Comparison of ENCODE assay signal across 8 cellular contexts in the genomic region with DNA sequence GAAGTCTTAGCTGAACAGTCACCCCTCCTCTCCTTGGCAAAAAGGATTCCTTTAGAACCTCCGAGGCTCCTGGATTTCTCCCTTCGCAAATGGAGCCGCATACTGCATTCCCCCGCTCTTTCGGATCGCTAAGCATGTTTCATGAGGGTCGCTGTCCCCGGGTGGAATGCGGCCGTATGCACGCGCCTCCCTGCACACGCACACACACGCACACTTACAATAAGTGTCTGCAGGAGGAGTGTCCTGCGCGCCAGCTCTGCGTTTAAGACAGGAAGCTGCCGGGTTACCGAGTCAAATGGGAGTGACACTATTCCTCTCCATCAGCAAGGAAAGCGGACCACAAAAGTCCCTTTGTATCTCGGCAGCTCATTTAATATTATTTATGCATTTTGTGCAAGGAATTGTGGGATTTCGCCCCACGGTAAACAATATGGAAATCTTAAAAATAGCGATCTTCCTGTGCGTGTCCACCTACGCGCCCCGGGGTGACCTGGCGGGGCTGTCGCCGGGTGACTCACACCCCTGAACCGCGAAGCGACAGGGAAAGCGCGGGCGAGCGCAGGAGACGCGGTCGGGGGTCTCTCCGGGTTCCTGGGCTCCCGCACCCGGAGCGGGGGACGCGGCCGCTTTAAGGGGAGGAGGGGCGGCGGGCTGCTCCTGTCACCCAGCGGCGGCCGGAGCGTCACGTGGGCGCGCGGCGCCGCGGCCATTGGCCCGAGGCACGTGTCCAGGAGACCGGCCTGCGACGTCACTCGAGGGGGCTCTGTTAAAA. TPM values are rescaled to one million over a fixed set of nuclear protein-coding genes. Genes with fewer than 3 reads are reported as not detected.
DNase-seq lines count a peak whose midpoint lies in the region; TF ChIP-seq lines count a peak whose summit lies in the region.

No MANE protein-coding gene starts in this region.

- no peak for DNase-seq in activated CD4-positive, alpha-beta T cell treated with anti-CD3 and anti-CD28 coated beads, Interleukin-2, amount 10 ng/mL, durations not matched to agents 24 days and 14 days
- no peak for DNase-seq in activated CD4-positive, alpha-beta T cell treated with anti-CD3 and anti-CD28 coated beads, Interleukin-2, amount 50 U/mL, for 1 hour
- DNase-seq in NCI-H345 treated with DMSO at 0.1 percent for 48 hours (lab: John Stamatoyannopoulos, UW; ENCODE audit: unreplicated experiment) (peak; percentile 36), immature natural killer cell (peak in 2 of 3 donors; percentile 19 to 27), sigmoid colon (peak; percentile 79), RKO (ENCODE audit: low spot score) (no peak)
- DNase-seq in NK-92 treated with Interleukin-12 subunit alpha and Interleukin-12 subunit beta, amount 100 ng/mL, for 24 hours (lab: John Stamatoyannopoulos, UW), result no peak

- no peak for TF ChIP-seq POLR2A in sigmoid colon (IDR thresholded peaks at IDR 0.05)

- peak overlapping the region; percentile 64 for H3K4me3 Mint-ChIP-seq in activated CD4-positive, alpha-beta T cell treated with anti-CD3 and anti-CD28 coated beads, Interleukin-2, amount 10 ng/mL, durations not matched to agents 24 days and 14 days
- peak overlapping the region; percentile 85 to 88 (median 86) for H3K4me3 Mint-ChIP-seq in brain
- H3K4me3 Mint-ChIP-seq in immature natural killer cell, result peak overlapping the region; percentile 73 to 87 (median 82)

- no peaks in the 10 kb centered on the region for H3K9me3 ChIP-seq in sigmoid colon

- H3K9me3 Mint-ChIP-seq in activated CD4-positive, alpha-beta T cell treated with anti-CD3 and anti-CD28 coated beads, Interleukin-2, amount 10 ng/mL, durations not matched to agents 24 days and 14 days, result no peaks in the 10 kb centered on the region
- H3K9me3 Mint-ChIP-seq in brain (no peaks in the 10 kb centered on the region), immature natural killer cell (peaks cover 0 to 3% (median 0%) of the 10 kb centered on the region in 6 donors)

- peak overlapping the region; percentile 30 to 52 (median 43) for H3K4me3 ChIP-seq in sigmoid colon

- no peak overlapping the region for H3K27ac ChIP-seq in sigmoid colon

- H3K36me3 ChIP-seq in sigmoid colon, result no peaks in the 10 kb centered on the region

- H3K27me3 Mint-ChIP-seq in activated CD4-positive, alpha-beta T cell treated with anti-CD3 and anti-CD28 coated beads, Interleukin-2, amount 10 ng/mL, durations not matched to agents 24 days and 14 days, result peaks cover 72% of the 10 kb centered on the region
- H3K27me3 Mint-ChIP-seq in brain (peaks cover 95% of the 10 kb centered on the region), immature natural killer cell (ENCODE audit: low read depth in 3 of 3) (peaks cover 27 to 52% (median 51%) of the 10 kb centered on the region in 3 donors)

- TF ChIP-seq EP300 in sigmoid colon (IDR thresholded peaks at IDR 0.05), result no peak

- peak overlapping the region; percentile 79 for H3K27ac Mint-ChIP-seq in activated CD4-positive, alpha-beta T cell treated with anti-CD3 and anti-CD28 coated beads, Interleukin-2, amount 10 ng/mL, durations not matched to agents 24 days and 14 days
- peak overlapping the region in 4 of 5 experiments; percentile 17 to 83 (median 56) for H3K27ac Mint-ChIP-seq in brain
- no peak overlapping the region for H3K27ac Mint-ChIP-seq in immature natural killer cell

- intact Hi-C loops in activated CD4-positive, alpha-beta T cell treated with anti-CD3 and anti-CD28 coated beads, Interleukin-2, amount 10 ng/mL, durations not matched to agents 24 days and 14 days (cut with micrococcal nuclease), result loop anchor here (2.0 kb wide), 1 partner anchor 352 kb away; no protein-coding TSS in a partner anchor
- intact Hi-C loops in sigmoid colon (cut with DNase I), result no loop called here

- WGBS in sigmoid colon, 2 donors, result 1 to 2% methylated on average over 67 of the region's 67 CpGs

- H3K4me1 Mint-ChIP-seq in activated CD4-positive, alpha-beta T cell treated with anti-CD3 and anti-CD28 coated beads, Interleukin-2, amount 10 ng/mL, durations not matched to agents 24 days and 14 days, result peaks cover 9% of the 10 kb centered on the region
- H3K4me1 Mint-ChIP-seq in brain, result peaks cover 35% of the 10 kb centered on the region
- peaks cover 15% of the 10 kb centered on the region in 2 donors for H3K4me1 Mint-ChIP-seq in immature natural killer cell

- peaks cover 2% of the 10 kb centered on the region for H3K36me3 Mint-ChIP-seq in activated CD4-positive, alpha-beta T cell treated with anti-CD3 and anti-CD28 coated beads, Interleukin-2, amount 10 ng/mL, durations not matched to agents 24 days and 14 days (ENCODE audit: low read depth)
- H3K36me3 Mint-ChIP-seq in brain (no peaks in the 10 kb centered on the region), immature natural killer cell (no peaks in the 10 kb centered on the region)

- peaks cover 89 to 97% (median 93%) of the 10 kb centered on the region in 3 donors for H3K27me3 ChIP-seq in sigmoid colon

- no peak for TF ChIP-seq CTCF in brain (conservative IDR thresholded peaks at IDR 0.05)
- TF ChIP-seq CTCF in sigmoid colon (IDR thresholded peaks at IDR 0.05), result no peak

- peaks cover 0 to 52% (median 50%) of the 10 kb centered on the region in 4 donors for H3K4me1 ChIP-seq in sigmoid colon

RNA-seq across cellular contexts. Expression of gene EN2, which starts 1.0 kb away (rescaled TPM):
- total RNA-seq in activated CD4-positive, alpha-beta T cell treated with anti-CD3 and anti-CD28 coated beads, Interleukin-2, amount 10 ng/mL, durations not matched to agents 24 days and 14 days, result not detected in 2 replicates
- 0.19 TPM for polyA plus RNA-seq in brain (ENCODE audit: insufficient read depth, low read depth, low replicate concordance)
- not detected for polyA plus RNA-seq in immature natural killer cell
- under 1 TPM in 2 of 4 donors, not detected in 2; 0.14 to 0.16 TPM for total RNA-seq in sigmoid colon
- polyA plus RNA-seq in sigmoid colon, result not detected

Comparison
In these comparisons a context has a peak if more than half of its experiments do, and no peak if none do; other contexts are left out.
1. DNase-seq: peak in NCI-H345 treated with DMSO at 0.1 percent for 48 hours (single experiment), immature natural killer cell (2 of 3) and sigmoid colon (single experiment); none in activated CD4-positive, alpha-beta T cell treated with anti-CD3 and anti-CD28 coated beads, Interleukin-2, amount 10 ng/mL, durations not matched to agents 24 days and 14 days (single experiment), activated CD4-positive, alpha-beta T cell treated with anti-CD3 and anti-CD28 coated beads, Interleukin-2, amount 50 U/mL, for 1 hour (single experiment), RKO (single experiment) and NK-92 treated with Interleukin-12 subunit alpha and Interleukin-12 subunit beta, amount 100 ng/mL, for 24 hours (single experiment).
2. H3K27ac Mint-ChIP-seq: peak in activated CD4-positive, alpha-beta T cell treated with anti-CD3 and anti-CD28 coated beads, Interleukin-2, amount 10 ng/mL, durations not matched to agents 24 days and 14 days (single experiment) and brain (4 of 5); none in immature natural killer cell (0 of 6).
3. Peak in every context shown above with its lines, with median percentiles within 50 percentile points of each other: H3K4me3 Mint-ChIP-seq.